Comparison of ENCODE assay signal across 10 cellular contexts in the genomic region with DNA sequence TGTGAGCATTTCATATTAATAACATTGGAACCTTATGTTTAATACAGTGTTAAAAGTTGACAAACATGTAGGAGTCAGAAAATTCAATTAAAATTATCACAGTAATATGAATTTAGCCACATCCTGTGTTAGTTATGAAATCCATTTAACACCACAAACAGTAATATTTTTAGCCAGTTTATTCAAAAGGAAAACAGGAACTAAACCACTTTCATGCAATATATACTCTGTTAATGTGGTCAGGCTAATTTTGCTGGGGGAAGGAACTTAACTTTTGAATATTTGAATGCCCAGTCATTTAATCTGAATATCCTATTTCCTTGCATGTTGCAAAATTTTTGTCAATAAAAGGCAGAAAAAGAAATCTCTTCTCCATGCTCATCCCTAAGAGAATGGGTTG. TPM values are rescaled to one million over a fixed set of nuclear protein-coding genes. Genes with fewer than 3 reads are reported as not detected.
DNase-seq lines count a peak whose midpoint lies in the region; ATAC-seq, FAIRE-seq and TF ChIP-seq lines count a peak whose summit lies in the region.
"Had no signal": no experiment of that assay in that cellular context is flagged by ENCODE, and none has a peak within 500 bp of the region (broad histone marks: within the 10 kb centered on the region; RNA-seq: fewer than 3 reads in every experiment).

No MANE protein-coding gene starts in this region.

- H3K27me3 ChIP-seq in upper lobe of right lung = no peaks in the 10 kb centered on the region

- no peaks in the 10 kb centered on the region for H3K27me3 Mint-ChIP-seq in activated CD4-positive, alpha-beta T cell treated with anti-CD3 and anti-CD28 coated beads for 36 hours

- H3K9me3 Mint-ChIP-seq in activated CD4-positive, alpha-beta T cell treated with anti-CD3 and anti-CD28 coated beads for 36 hours (ENCODE audit: low read depth) = no peaks in the 10 kb centered on the region

- intact Hi-C loops in activated CD4-positive, alpha-beta T cell treated with anti-CD3 and anti-CD28 coated beads for 36 hours (cut with DNase I, micrococcal nuclease) = no loop called here
- intact Hi-C loops in upper lobe of right lung (cut with DNase I) = no loop called here

- no peak overlapping the region for H3K27ac Mint-ChIP-seq in activated CD4-positive, alpha-beta T cell treated with anti-CD3 and anti-CD28 coated beads for 36 hours

- no peaks in the 10 kb centered on the region for H3K36me3 ChIP-seq in upper lobe of right lung

- no peak overlapping the region for H3K4me3 ChIP-seq in upper lobe of right lung

- TF ChIP-seq CTCF in upper lobe of right lung (IDR thresholded peaks at IDR 0.05) = no peak

- CTCF ChIA-PET in activated CD4-positive, alpha-beta T cell treated with anti-CD3 and anti-CD28 coated beads for 36 hours (lab: Charles Lee) = interaction anchor here (0.7 kb wide), 1 partner anchor 1568 kb away, joined by 3 read pairs; no protein-coding TSS in a partner anchor

- H3K4me1 Mint-ChIP-seq in activated CD4-positive, alpha-beta T cell treated with anti-CD3 and anti-CD28 coated beads for 36 hours = no peaks in the 10 kb centered on the region

- H3K4me3 Mint-ChIP-seq in activated CD4-positive, alpha-beta T cell treated with anti-CD3 and anti-CD28 coated beads for 36 hours = no peak overlapping the region

- no peak for FAIRE-seq in frontal cortex (lab: Jason Lieb, UNC)
- FAIRE-seq: H54 had no signal

- peaks cover 10% of the 10 kb centered on the region for H3K4me1 ChIP-seq in upper lobe of right lung

- H3K27ac ChIP-seq in upper lobe of right lung = no peak overlapping the region
- H3K27ac ChIP-seq: 22Rv1 had no signal

- peak; percentile 36 for ATAC-seq in activated CD4-positive, alpha-beta T cell treated with anti-CD3 and anti-CD28 coated beads for 36 hours
- ATAC-seq in HG03066 (IDR thresholded peaks at IDR 0.05; ENCODE audit: low read depth, unreplicated experiment) (peak; percentile 79), upper lobe of right lung (peak; percentile 56), HG03097 (IDR thresholded peaks at IDR 0.05; ENCODE audit: low FRiP score, unreplicated experiment) (no peak)

- DNase-seq in activated CD4-positive, alpha-beta T cell treated with anti-CD3 and anti-CD28 coated beads for 36 hours = no peak
- DNase-seq in activated CD4-positive, alpha-beta T cell treated with anti-CD3 and anti-CD28 coated beads, Interleukin-2, amount 50 U/mL, for 48 hours = no peak
- DNase-seq in SKM-1 (lab: John Stamatoyannopoulos, UW; ENCODE audit: unreplicated experiment) (peak; percentile 50), upper lobe of right lung (no peak), NCI-H1105 treated with DMSO at 0.1 percent for 48 hours (lab: John Stamatoyannopoulos, UW) (no peak), frontal cortex (ENCODE audit: low spot score in 2 of 2) (no peak)

- no peaks in the 10 kb centered on the region for H3K9me3 ChIP-seq in upper lobe of right lung

- POLR2A ChIA-PET in activated CD4-positive, alpha-beta T cell treated with anti-CD3 and anti-CD28 coated beads for 36 hours (lab: Charles Lee) = no interaction called here

- no peaks in the 10 kb centered on the region for H3K36me3 Mint-ChIP-seq in activated CD4-positive, alpha-beta T cell treated with anti-CD3 and anti-CD28 coated beads for 36 hours (ENCODE audit: low read depth)

RNA-seq across cellular contexts. Expression of a gene that starts 14.9 kb away (rescaled TPM):
- total RNA-seq in activated CD4-positive, alpha-beta T cell treated with anti-CD3 and anti-CD28 coated beads for 36 hours = 10 to 100 TPM; 24.9 to 29.6 TPM
- total RNA-seq in upper lobe of right lung (195 TPM), frontal cortex (2.0 TPM)
